1 cellular context compared by ENCODE assay signal in genomic region chr2:15571729-15572128, GRCh38.
TF ChIP-seq lines count a peak whose summit lies in the region.

No MANE protein-coding gene starts in this region.

TF ChIP-seq in HepG2, 621 proteins besides CTCF, POLR2A, EP300 and RAD21 (continued from another document and continues in another):
- peak; percentile 53; the same call in 1 of the 2 replicates for TF ChIP-seq AHDC1 (CRISPR knock-in tag; IDR thresholded peaks at IDR 0.05; ENCODE audit: borderline replicate concordance)
- peak; percentile 35; the same call in 1 of the 2 replicates for TF ChIP-seq HOMEZ (CRISPR knock-in tag; IDR thresholded peaks at IDR 0.05; ENCODE audit: low read depth)
- TF ChIP-seq EEA1 (CRISPR knock-in tag; IDR thresholded peaks at IDR 0.05; ENCODE audit: borderline replicate concordance) = no peak
- TF ChIP-seq FOXP4 (CRISPR knock-in tag; IDR thresholded peaks at IDR 0.05) = peak; percentile 78; the same call in 1 of the 2 replicates
- TF ChIP-seq RXRB (CRISPR knock-in tag; IDR thresholded peaks at IDR 0.05; ENCODE audit: borderline replicate concordance) = peak; percentile 43; the same call in 1 of the 2 replicates
- peak; percentile 28; the same call in 1 of the 2 replicates for TF ChIP-seq HMG20A (CRISPR knock-in tag; IDR thresholded peaks at IDR 0.05; ENCODE audit: borderline replicate concordance)
- TF ChIP-seq MTF2 (CRISPR knock-in tag; IDR thresholded peaks at IDR 0.05; ENCODE audit: borderline replicate concordance) = no peak
- peak; percentile 54; the same call in 1 of the 2 replicates for TF ChIP-seq ISL2 (CRISPR knock-in tag; IDR thresholded peaks at IDR 0.05)
- no peak for TF ChIP-seq MIER3 (CRISPR knock-in tag; IDR thresholded peaks at IDR 0.05; ENCODE audit: borderline replicate concordance)
- no peak for TF ChIP-seq ZMYM3 (CRISPR knock-in tag; IDR thresholded peaks at IDR 0.05)
- TF ChIP-seq ZNF33A (CRISPR knock-in tag; IDR thresholded peaks at IDR 0.05; ENCODE audit: borderline replicate concordance) = no peak
- no peak for TF ChIP-seq HDAC1 (CRISPR knock-in tag; IDR thresholded peaks at IDR 0.05)
- 0 out of 2 replicates have a peak, but pooled peaks have one; percentile 33 for TF ChIP-seq SAP130 (CRISPR knock-in tag; IDR thresholded peaks at IDR 0.05; ENCODE audit: low read depth)
- no peak for TF ChIP-seq ZNF496 (CRISPR knock-in tag; IDR thresholded peaks at IDR 0.05; ENCODE audit: insufficient replicate concordance)
- no peak for TF ChIP-seq ZFP36 (IDR thresholded peaks at IDR 0.05; ENCODE audit: borderline replicate concordance, low read depth, low read length, partially characterized antibody)
- no peak for TF ChIP-seq JDP2 (CRISPR knock-in tag; IDR thresholded peaks at IDR 0.05; ENCODE audit: borderline replicate concordance)
- no peak for TF ChIP-seq CREB1 (IDR thresholded peaks at IDR 0.05)
- no peak for TF ChIP-seq CREB1 (CRISPR knock-in tag; IDR thresholded peaks at IDR 0.05)
- TF ChIP-seq BRF2 (CRISPR knock-in tag; IDR thresholded peaks at IDR 0.05) = no peak
- TF ChIP-seq CCDC6 (CRISPR knock-in tag; IDR thresholded peaks at IDR 0.05) = no peak
- no peak for TF ChIP-seq TBL1XR1 (IDR thresholded peaks at IDR 0.05; ENCODE audit: borderline replicate concordance, low read length, partially characterized antibody)
- no peak for TF ChIP-seq FOXA1 (IDR thresholded peaks at IDR 0.05)
- TF ChIP-seq FOXA1 (CRISPR knock-in tag; IDR thresholded peaks at IDR 0.05) = peak; percentile 41; the same call in 1 of the 2 replicates
- TF ChIP-seq YY1 (IDR thresholded peaks at IDR 0.05; ENCODE audit: insufficient read depth, insufficient replicate concordance, low read depth, low read length) = no peak
- TF ChIP-seq, protein P1, sequence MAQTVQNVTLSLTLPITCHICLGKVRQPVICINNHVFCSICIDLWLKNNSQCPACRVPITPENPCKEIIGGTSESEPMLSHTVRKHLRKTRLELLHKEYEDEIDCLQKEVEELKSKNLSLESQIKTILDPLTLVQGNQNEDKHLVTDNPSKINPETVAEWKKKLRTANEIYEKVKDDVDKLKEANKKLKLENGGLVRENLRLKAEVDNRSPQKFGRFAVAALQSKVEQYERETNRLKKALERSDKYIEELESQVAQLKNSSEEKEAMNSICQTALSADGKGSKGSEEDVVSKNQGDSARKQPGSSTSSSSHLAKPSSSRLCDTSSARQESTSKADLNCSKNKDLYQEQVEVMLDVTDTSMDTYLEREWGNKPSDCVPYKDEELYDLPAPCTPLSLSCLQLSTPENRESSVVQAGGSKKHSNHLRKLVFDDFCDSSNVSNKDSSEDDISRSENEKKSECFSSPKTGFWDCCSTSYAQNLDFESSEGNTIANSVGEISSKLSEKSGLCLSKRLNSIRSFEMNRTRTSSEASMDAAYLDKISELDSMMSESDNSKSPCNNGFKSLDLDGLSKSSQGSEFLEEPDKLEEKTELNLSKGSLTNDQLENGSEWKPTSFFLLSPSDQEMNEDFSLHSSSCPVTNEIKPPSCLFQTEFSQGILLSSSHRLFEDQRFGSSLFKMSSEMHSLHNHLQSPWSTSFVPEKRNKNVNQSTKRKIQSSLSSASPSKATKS (CRISPR knock-in tag; IDR thresholded peaks at IDR 0.05) = 0 out of 2 replicates have a peak, but pooled peaks have one; percentile 48
- no peak for TF ChIP-seq NR2F1 (CRISPR knock-in tag; IDR thresholded peaks at IDR 0.05)
- no peak for TF ChIP-seq PRDM15 (CRISPR knock-in tag; IDR thresholded peaks at IDR 0.05)
- no peak for TF ChIP-seq HNF4G (IDR thresholded peaks at IDR 0.05; ENCODE audit: borderline replicate concordance, low read depth, low read length)
- TF ChIP-seq HNF4G (CRISPR knock-in tag; IDR thresholded peaks at IDR 0.05; ENCODE audit: borderline replicate concordance, low read depth) = no peak
- 0 out of 2 replicates have a peak, but pooled peaks have one; percentile 36 for TF ChIP-seq ZNF644 (CRISPR knock-in tag; IDR thresholded peaks at IDR 0.05; ENCODE audit: low read depth)
- no peak for TF ChIP-seq SOX13 (IDR thresholded peaks at IDR 0.05)
- peak in 1 of 2 experiments; percentile 43; a peak in 1 of 4 replicates for TF ChIP-seq SOX13 (CRISPR knock-in tag; conservative IDR thresholded peaks at IDR 0.05 in 1 of 2, IDR thresholded peaks at IDR 0.05 in 1 of 2)
- TF ChIP-seq, protein P2, sequence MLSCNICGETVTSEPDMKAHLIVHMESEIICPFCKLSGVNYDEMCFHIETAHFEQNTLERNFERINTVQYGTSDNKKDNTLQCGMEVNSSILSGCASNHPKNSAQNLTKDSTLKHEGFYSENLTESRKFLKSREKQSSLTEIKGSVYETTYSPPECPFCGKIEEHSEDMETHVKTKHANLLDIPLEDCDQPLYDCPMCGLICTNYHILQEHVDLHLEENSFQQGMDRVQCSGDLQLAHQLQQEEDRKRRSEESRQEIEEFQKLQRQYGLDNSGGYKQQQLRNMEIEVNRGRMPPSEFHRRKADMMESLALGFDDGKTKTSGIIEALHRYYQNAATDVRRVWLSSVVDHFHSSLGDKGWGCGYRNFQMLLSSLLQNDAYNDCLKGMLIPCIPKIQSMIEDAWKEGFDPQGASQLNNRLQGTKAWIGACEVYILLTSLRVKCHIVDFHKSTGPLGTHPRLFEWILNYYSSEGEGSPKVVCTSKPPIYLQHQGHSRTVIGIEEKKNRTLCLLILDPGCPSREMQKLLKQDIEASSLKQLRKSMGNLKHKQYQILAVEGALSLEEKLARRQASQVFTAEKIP (CRISPR knock-in tag; IDR thresholded peaks at IDR 0.05; ENCODE audit: borderline replicate concordance) = no peak
- TF ChIP-seq ZFY (CRISPR knock-in tag; IDR thresholded peaks at IDR 0.05) = peak; percentile 86
- no peak for TF ChIP-seq KDM5A (IDR thresholded peaks at IDR 0.05; ENCODE audit: borderline replicate concordance, low read length)
- TF ChIP-seq ZNF652 (CRISPR knock-in tag; IDR thresholded peaks at IDR 0.05; ENCODE audit: borderline replicate concordance, low read depth) = no peak
- no peak for TF ChIP-seq AFF4 (CRISPR knock-in tag; IDR thresholded peaks at IDR 0.05)
